12 cellular contexts compared by ENCODE assay signal in the genomic region with DNA sequence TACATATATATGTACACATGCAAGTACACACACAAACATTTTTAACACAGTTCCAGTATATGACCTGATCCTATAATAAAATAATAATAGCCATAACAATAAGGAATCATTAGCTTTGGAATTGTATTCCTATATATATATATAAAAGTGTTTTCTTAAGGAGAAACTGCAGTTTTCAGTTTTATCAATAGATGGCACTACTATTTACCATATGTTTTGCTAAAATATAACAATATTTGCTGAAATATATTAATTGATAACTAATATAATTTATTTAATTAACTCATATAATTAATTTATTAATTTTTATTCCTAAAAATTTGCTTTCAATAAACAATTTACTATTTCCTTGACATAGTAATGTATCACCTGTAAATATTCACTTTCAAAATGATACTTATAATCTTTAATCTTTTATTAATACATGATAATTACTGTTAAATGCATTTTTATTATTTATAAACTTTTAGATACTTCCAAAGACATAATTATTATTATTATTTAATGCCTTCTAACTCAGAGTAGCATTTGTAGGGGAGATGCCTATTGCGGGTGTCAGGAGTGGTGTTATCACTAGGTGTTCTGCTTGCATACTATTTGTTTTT.
DNase-seq lines count a peak whose midpoint lies in the region; ATAC-seq and TF ChIP-seq lines count a peak whose summit lies in the region.
"Had no signal": no experiment of that assay in that cellular context is flagged by ENCODE, and none has a peak within 500 bp of the region (broad histone marks: within the 10 kb centered on the region; RNA-seq: fewer than 3 reads in every experiment).

No MANE protein-coding gene starts in this region.

- TF ChIP-seq CTCF in AG04450 (IDR thresholded peaks at IDR 0.05; ENCODE audit: low read depth, low read length), result peak; percentile 39; the same call in 1 of the 2 replicates
- peak in 1 of 2 experiments; percentile 47; a peak in 2 of 4 replicates for TF ChIP-seq CTCF in GM23338 (conservative IDR thresholded peaks at IDR 0.05; ENCODE audit: low read depth in 2 of 2)
- TF ChIP-seq CTCF in VCaP (conservative IDR thresholded peaks at IDR 0.05), result peak; percentile 73
- peak; percentile 63 for TF ChIP-seq CTCF in hepatocyte (IDR thresholded peaks at IDR 0.05; ENCODE audit: poor library complexity)
- TF ChIP-seq CTCF in gastroesophageal sphincter (IDR thresholded peaks at IDR 0.05), result no peak

- H3K9me3 ChIP-seq in AG04450 (ENCODE audit: control insufficient read depth, insufficient read depth, low read length) (no peaks in the 10 kb centered on the region), hepatocyte (ENCODE audit: low read depth) (no peaks in the 10 kb centered on the region), gastroesophageal sphincter (no peaks in the 10 kb centered on the region)
- H3K9me3 ChIP-seq: prostate gland had no signal

- H3K36me3 ChIP-seq in GM23338 (ENCODE audit: insufficient read depth) (no peaks in the 10 kb centered on the region), hepatocyte (replicated peaks; ENCODE audit: insufficient read depth, low read depth) (no peaks in the 10 kb centered on the region), gastroesophageal sphincter (no peaks in the 10 kb centered on the region)
- H3K36me3 ChIP-seq: prostate gland had no signal

- no peaks in the 10 kb centered on the region for H3F3A ChIP-seq in GM23338 (replicated peaks; ENCODE audit: low read depth)

- ATAC-seq in GM23338 (no peak), gastroesophageal sphincter (no peak), left colon (no peak)
- no peak for ATAC-seq in naive thymus-derived CD8-positive, alpha-beta T cell
- ATAC-seq: activated CD8-positive, alpha-beta T cell treated with anti-CD3 and anti-CD28 coated beads, Interleukin-2, amount 10 ng/mL, durations not matched to agents 7 days and 5 days; left cardiac atrium had no signal

- H3K4me2 ChIP-seq in GM23338, result no peak overlapping the region
- no peak overlapping the region for H3K4me2 ChIP-seq in hepatocyte

- DNase-seq in AG04450 (ENCODE audit: low read depth, low spot score) (no peak), GM23338 (ENCODE audit: low spot score) (peak; percentile 41), hepatocyte (ENCODE audit: low spot score) (peak; percentile 21), left colon (no peak), mesenteric fat pad (ENCODE audit: low spot score) (no peak)
- no peak for DNase-seq in naive thymus-derived CD8-positive, alpha-beta T cell
- DNase-seq: activated CD8-positive, alpha-beta T cell treated with anti-CD3 and anti-CD28 coated beads, Interleukin-2, amount 10 ng/mL, durations not matched to agents 7 days and 5 days; activated naive CD8-positive, alpha-beta T cell treated with anti-CD3 and anti-CD28 coated beads, Interleukin-2, amount 10 ng/mL, durations not matched to agents 7 days and 5 days; left cardiac atrium had no signal

- no peaks in the 10 kb centered on the region for H4K20me1 ChIP-seq in GM23338 (replicated peaks; ENCODE audit: insufficient read depth)
- no peaks in the 10 kb centered on the region for H4K20me1 ChIP-seq in hepatocyte (ENCODE audit: insufficient read depth, poor library complexity, severe bottlenecking)

- H3K9me3 Mint-ChIP-seq in GM23338, result no peaks in the 10 kb centered on the region
- peaks cover 0 to 11% (median 2%) of the 10 kb centered on the region in 9 donors for H3K9me3 Mint-ChIP-seq in naive thymus-derived CD8-positive, alpha-beta T cell
- H3K9me3 Mint-ChIP-seq: activated naive CD8-positive, alpha-beta T cell treated with anti-CD3 and anti-CD28 coated beads, Interleukin-2, amount 10 ng/mL, durations not matched to agents 7 days and 5 days had no signal

- no peak overlapping the region for H3K4me3 Mint-ChIP-seq in GM23338
- no peak overlapping the region for H3K4me3 Mint-ChIP-seq in naive thymus-derived CD8-positive, alpha-beta T cell
- H3K4me3 Mint-ChIP-seq: activated CD8-positive, alpha-beta T cell treated with anti-CD3 and anti-CD28 coated beads, Interleukin-2, amount 10 ng/mL, durations not matched to agents 7 days and 5 days; activated naive CD8-positive, alpha-beta T cell treated with anti-CD3 and anti-CD28 coated beads, Interleukin-2, amount 10 ng/mL, durations not matched to agents 7 days and 5 days had no signal

- no peaks in the 10 kb centered on the region for H3K4me1 Mint-ChIP-seq in GM23338
- H3K4me1 Mint-ChIP-seq in naive thymus-derived CD8-positive, alpha-beta T cell, result no peaks in the 10 kb centered on the region
- H3K4me1 Mint-ChIP-seq: activated naive CD8-positive, alpha-beta T cell treated with anti-CD3 and anti-CD28 coated beads, Interleukin-2, amount 10 ng/mL, durations not matched to agents 7 days and 5 days had no signal

- H3K27me3 Mint-ChIP-seq in GM23338 (ENCODE audit: insufficient read depth, low read depth, poor library complexity), result no peaks in the 10 kb centered on the region
- no peaks in the 10 kb centered on the region for H3K27me3 Mint-ChIP-seq in naive thymus-derived CD8-positive, alpha-beta T cell
- H3K27me3 Mint-ChIP-seq: activated naive CD8-positive, alpha-beta T cell treated with anti-CD3 and anti-CD28 coated beads, Interleukin-2, amount 10 ng/mL, durations not matched to agents 7 days and 5 days had no signal

- H3K27ac ChIP-seq in AG04450 (ENCODE audit: low read depth, low read length) (no peak overlapping the region), GM23338 (ENCODE audit: low read depth) (no peak overlapping the region), VCaP (no peak overlapping the region), hepatocyte (no peak overlapping the region), gastroesophageal sphincter (no peak overlapping the region)
- H3K27ac ChIP-seq: prostate gland had no signal

- H3K27ac Mint-ChIP-seq in GM23338, result no peak overlapping the region
- H3K27ac Mint-ChIP-seq in naive thymus-derived CD8-positive, alpha-beta T cell, result no peak overlapping the region
- H3K27ac Mint-ChIP-seq: activated CD8-positive, alpha-beta T cell treated with anti-CD3 and anti-CD28 coated beads, Interleukin-2, amount 10 ng/mL, durations not matched to agents 7 days and 5 days; activated naive CD8-positive, alpha-beta T cell treated with anti-CD3 and anti-CD28 coated beads, Interleukin-2, amount 10 ng/mL, durations not matched to agents 7 days and 5 days had no signal

- no peak for TF ChIP-seq POLR2A in gastroesophageal sphincter (IDR thresholded peaks at IDR 0.05)

- H2AFZ ChIP-seq in GM23338, result no peak overlapping the region
- no peak overlapping the region for H2AFZ ChIP-seq in hepatocyte

- H3K4me1 ChIP-seq in GM23338 (ENCODE audit: insufficient read depth), result no peaks in the 10 kb centered on the region
- no peaks in the 10 kb centered on the region for H3K4me1 ChIP-seq in hepatocyte (ENCODE audit: insufficient read depth)
- no peaks in the 10 kb centered on the region for H3K4me1 ChIP-seq in gastroesophageal sphincter
- H3K4me1 ChIP-seq: prostate gland had no signal

- no peak for TF ChIP-seq EP300 in gastroesophageal sphincter (IDR thresholded peaks at IDR 0.05)

- H3K9me2 ChIP-seq in GM23338 (ENCODE audit: insufficient read depth), result no peaks in the 10 kb centered on the region
- no peaks in the 10 kb centered on the region for H3K9me2 ChIP-seq in hepatocyte (replicated peaks; ENCODE audit: insufficient read depth)

- POLR2A ChIA-PET in AG04450 (lab: Yijun Ruan, JAX), result no interaction called here
- POLR2A ChIA-PET in naive thymus-derived CD8-positive, alpha-beta T cell (lab: Charles Lee), result no interaction called here

- CTCF ChIA-PET in AG04450 (lab: Charles Lee), result interaction anchor here (0.5 to 1.5 kb wide), 9 partner anchors 8 to 78 kb away, joined by 3 to 10 read pairs (median 3); no protein-coding TSS in a partner anchor

- no peaks in the 10 kb centered on the region for H3K27me3 ChIP-seq in AG04450 (ENCODE audit: control insufficient read depth, insufficient read depth, low read length)
- H3K27me3 ChIP-seq in GM23338 (ENCODE audit: insufficient read depth), result no peaks in the 10 kb centered on the region
- H3K27me3 ChIP-seq in hepatocyte, result no peaks in the 10 kb centered on the region
- H3K27me3 ChIP-seq in gastroesophageal sphincter, result no peaks in the 10 kb centered on the region

- 97% methylated on average over 1 of the region's 1 CpG for WGBS in hepatocyte (ENCODE audit: low lambda C conversion rate, missing lambda C conversion rate)
- WGBS in gastroesophageal sphincter (ENCODE audit: low coverage in 1 of 2), 2 donors, result 90 to 100% methylated on average over 1 of the region's 1 CpG

- intact Hi-C loops in left colon (cut with DNase I, micrococcal nuclease), result no loop called here

- H3K4me3 ChIP-seq in AG04450 (ENCODE audit: low read depth, low read length) (no peak overlapping the region), GM23338 (no peak overlapping the region), hepatocyte (no peak overlapping the region), gastroesophageal sphincter (no peak overlapping the region)
- H3K4me3 ChIP-seq: prostate gland had no signal

- H3K79me2 ChIP-seq in GM23338 (replicated peaks; ENCODE audit: insufficient read depth), result no peaks in the 10 kb centered on the region
- H3K79me2 ChIP-seq in hepatocyte, result no peaks in the 10 kb centered on the region

- H3K36me3 Mint-ChIP-seq in GM23338 (ENCODE audit: low read depth), result no peaks in the 10 kb centered on the region
- H3K36me3 Mint-ChIP-seq in naive thymus-derived CD8-positive, alpha-beta T cell, result no peaks in the 10 kb centered on the region
- H3K36me3 Mint-ChIP-seq: activated naive CD8-positive, alpha-beta T cell treated with anti-CD3 and anti-CD28 coated beads, Interleukin-2, amount 10 ng/mL, durations not matched to agents 7 days and 5 days had no signal

TF ChIP-seq in GM23338, 12 proteins besides CTCF, POLR2A, EP300 and RAD21:
- TF ChIP-seq JUNB (IDR thresholded peaks at IDR 0.05; ENCODE audit: unreplicated experiment), result no peak

Comparison
In these comparisons a context has a peak if more than half of its experiments do, and no peak if none do; other contexts are left out.
1. DNase-seq: peak in GM23338 (single experiment) and hepatocyte (single experiment); none in AG04450 (single experiment), left colon (0 of 2), naive thymus-derived CD8-positive, alpha-beta T cell (0 of 10) and mesenteric fat pad (single experiment).
2. CTCF ChIP-seq: peak in AG04450 (single experiment), VCaP (single experiment) and hepatocyte (single experiment); none in gastroesophageal sphincter (0 of 4).